In genomic region chr9:977361-978116, GRCh38 we compare ENCODE assay signal across 1 cellular context.
TF ChIP-seq lines count a peak whose summit lies in the region.

No MANE protein-coding gene starts in this region.

TF ChIP-seq in A549, 52 proteins besides CTCF, POLR2A, EP300 and RAD21 (continued from another document):
- TF ChIP-seq KDM1A (IDR thresholded peaks at IDR 0.05; ENCODE audit: low read depth): no peak
- TF ChIP-seq FOSL2 (IDR thresholded peaks at IDR 0.05): no peak
- no peak for TF ChIP-seq FOSL2 (CRISPR knock-in tag; IDR thresholded peaks at IDR 0.05)
- TF ChIP-seq CHD4 (IDR thresholded peaks at IDR 0.05; ENCODE audit: borderline replicate concordance): no peak
- TF ChIP-seq E2F6 (IDR thresholded peaks at IDR 0.05; ENCODE audit: borderline replicate concordance, low read depth): no peak
- TF ChIP-seq BHLHE40 (IDR thresholded peaks at IDR 0.05; ENCODE audit: low read depth, low read length): no peak
- no peak for TF ChIP-seq MAX (IDR thresholded peaks at IDR 0.05)
- no peak for TF ChIP-seq NFE2L2 (conservative IDR thresholded peaks at IDR 0.05; ENCODE audit: low read length)
- no peak for TF ChIP-seq CHD2 (IDR thresholded peaks at IDR 0.05; ENCODE audit: low read length, partially characterized antibody)
TF ChIP-seq in A549: peak in this region for 0.
